17 cellular contexts compared by ENCODE assay signal in the genomic region with DNA sequence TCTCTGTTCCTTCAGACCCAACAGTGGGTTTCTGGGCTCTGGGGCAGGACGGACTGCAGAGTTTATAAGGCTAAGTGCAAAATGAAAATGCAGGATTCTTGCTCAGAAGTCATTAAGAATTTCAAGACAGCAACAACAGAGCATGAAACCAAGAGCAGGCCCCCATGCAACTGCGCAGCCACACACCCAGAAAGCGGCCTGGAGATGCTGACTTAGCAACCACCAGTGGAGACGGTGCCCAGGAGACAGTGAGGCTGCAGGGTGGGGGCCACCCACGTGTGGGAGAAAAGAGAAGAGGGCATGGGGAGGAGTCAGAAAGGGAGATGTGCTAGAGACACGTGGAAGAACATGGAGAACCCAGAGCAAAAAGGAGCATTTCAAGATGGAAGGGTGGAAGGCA.
DNase-seq lines count a peak whose midpoint lies in the region; FAIRE-seq and TF ChIP-seq lines count a peak whose summit lies in the region.
"Had no signal": no experiment of that assay in that cellular context is flagged by ENCODE, and none has a peak within 500 bp of the region (broad histone marks: within the 10 kb centered on the region; RNA-seq: fewer than 3 reads in every experiment).

No MANE protein-coding gene starts in this region.

- no peak overlapping the region for H3K9ac ChIP-seq in H1 (replicated peaks in 1 of 4; ENCODE audit: extremely low read depth in 1 of 4, low read depth in 3 of 4, low read length in 3 of 4)
- H3K9ac ChIP-seq in neuronal stem cell (ENCODE audit: low read depth, low read length, poor library complexity), result no peak overlapping the region
- H3K9ac ChIP-seq: BLaER1 treated with 17β-estradiol and CSF1 and Interleukin-3, amounts not matched to agents 10 nM and 100 nM; GM23248 had no signal

- TF ChIP-seq POLR2A in H1 (IDR thresholded peaks at IDR 0.05; ENCODE audit: control extremely low read depth in 1 of 2, low read depth in 2 of 2, low read length in 2 of 2), result no peak

- CTCF ChIA-PET in HEK293 (lab: Yijun Ruan, JAX), result interaction anchor here (0.6 kb wide), 1 partner anchor 505 kb away, joined by 3 read pairs; no protein-coding TSS in a partner anchor
- CTCF ChIA-PET in H1 (lab: Charles Lee; ENCODE audit: partially characterized antibody), result interaction anchor here (1.1 to 2.3 kb wide), 4 partner anchors 7 to 99 kb away, joined by 3 to 10 read pairs (median 8); no protein-coding TSS in a partner anchor

- H3K27ac ChIP-seq in HEK293 (ENCODE audit: extremely low read depth, low read depth, low read length), result no peak overlapping the region
- H3K27ac ChIP-seq in H1 (ENCODE audit: low read depth, low read length), result no peak overlapping the region
- no peak overlapping the region for H3K27ac ChIP-seq in neuronal stem cell (replicated peaks; ENCODE audit: low read length)
- H3K27ac ChIP-seq: GM23248 had no signal

- H3K23ac ChIP-seq in H1 (ENCODE audit: insufficient read length) (no peak overlapping the region), neuronal stem cell (ENCODE audit: low read depth, low read length, poor library complexity) (peak overlapping the region; percentile 4)

- no peak overlapping the region for H2BK5ac ChIP-seq in H1 (ENCODE audit: low read depth, low read length)
- no peak overlapping the region for H2BK5ac ChIP-seq in neuronal stem cell (ENCODE audit: low read length)

- H3K27me3 ChIP-seq in H1 (replicated peaks in 1 of 4; ENCODE audit: control insufficient read depth in 3 of 4, extremely low read depth in 1 of 4, insufficient read depth in 3 of 4, low read length in 3 of 4) (0 out of 7 replicates have a peak, but pooled peaks cover 0 to 2% (median 0%) of the 10 kb centered on the region in 4 experiments), neuronal stem cell (ENCODE audit: control insufficient read depth in 3 of 3, insufficient read depth in 3 of 3, low read depth in 1 of 3, low read length in 3 of 3) (no peaks in the 10 kb centered on the region)
- H3K27me3 ChIP-seq: BLaER1 treated with 17β-estradiol and CSF1 and Interleukin-3, amounts not matched to agents 10 nM and 100 nM had no signal

- TF ChIP-seq CTCF in GM13976 (IDR thresholded peaks at IDR 0.05; ENCODE audit: borderline replicate concordance, control extremely low read depth, extremely low read depth, insufficient read depth, missing control alignments) (no peak), HEK293 (tag by site-specific recombination; IDR thresholded peaks at IDR 0.05) (no peak), H1 (IDR thresholded peaks at IDR 0.05; ENCODE audit: control extremely low read depth in 1 of 3, insufficient read depth in 1 of 3, low read depth in 1 of 3, low read length in 3 of 3) (no peak)

- H2AFZ ChIP-seq in H1 (ENCODE audit: low read length) (no peak overlapping the region), neuronal stem cell (ENCODE audit: low read length) (no peak overlapping the region)
- H2AFZ ChIP-seq: GM23248 had no signal

- H2AK5ac ChIP-seq in H1 (ENCODE audit: low read depth, low read length) (no peak overlapping the region), neuronal stem cell (ENCODE audit: low read depth, low read length) (no peak overlapping the region)

- TF ChIP-seq RAD21 in H1 (IDR thresholded peaks at IDR 0.05 in 1 of 2, conservative IDR thresholded peaks at IDR 0.05 in 1 of 2; ENCODE audit: low read depth in 2 of 2, low read length in 2 of 2), result no peak

- TF ChIP-seq EP300 in H1 (IDR thresholded peaks at IDR 0.05; ENCODE audit: borderline replicate concordance in 1 of 2, low read depth in 2 of 2, low read length in 2 of 2), result no peak

- POLR2A ChIA-PET in HEK293 (lab: Yijun Ruan, JAX), result no interaction called here
- POLR2A ChIA-PET in H1 (lab: Charles Lee; ENCODE audit: partially characterized antibody), result no interaction called here

- no peak for FAIRE-seq in H1 (lab: Jason Lieb, UNC)
- FAIRE-seq: GM19239, K562 had no signal

- no peaks in the 10 kb centered on the region for H3K79me2 ChIP-seq in H1 (ENCODE audit: control insufficient read depth in 1 of 2, insufficient read depth in 2 of 2, low read length in 2 of 2)

- no peaks in the 10 kb centered on the region for H4K20me1 ChIP-seq in H1 (replicated peaks in 1 of 2; ENCODE audit: control insufficient read depth in 1 of 2, insufficient read depth in 2 of 2, low read length in 2 of 2)

- no peaks in the 10 kb centered on the region; the same call in 1 of the 2 replicates for H3K23me2 ChIP-seq in H1 (ENCODE audit: low read depth, low read length)

- H3K9me3 ChIP-seq in HEK293 (ENCODE audit: control insufficient read depth, insufficient read depth, low read depth, low read length) (no peaks in the 10 kb centered on the region), H1 (ENCODE audit: insufficient read depth in 2 of 2, low read depth in 1 of 2, low read length in 1 of 2) (no peaks in the 10 kb centered on the region), neuronal stem cell (replicated peaks in 1 of 2; ENCODE audit: control insufficient read depth in 2 of 2, insufficient read depth in 1 of 2, low read depth in 1 of 2, low read length in 2 of 2) (peaks cover 0 to 2% of the 10 kb centered on the region in 2 donors)
- H3K9me3 ChIP-seq: BLaER1 treated with 17β-estradiol and CSF1 and Interleukin-3, amounts not matched to agents 10 nM and 100 nM had no signal

- H4K8ac ChIP-seq in H1 (ENCODE audit: extremely low read depth, insufficient read depth, low read length) (no peak overlapping the region), neuronal stem cell (ENCODE audit: low read depth, low read length) (no peak overlapping the region)

- H2BK12ac ChIP-seq in H1 (ENCODE audit: low read depth, low read length), result no peak overlapping the region
- H2BK12ac ChIP-seq in neuronal stem cell (ENCODE audit: low read length), result no peak overlapping the region

- DNase-seq in GM13976 (ENCODE audit: low spot score) (peak; percentile 1), H1 (ENCODE audit: low read depth in 1 of 2, low spot score in 2 of 2) (no peak), neuronal stem cell (ENCODE audit: low spot score) (no peak), HuH-7.5 (ENCODE audit: low spot score) (no peak), ecto neural progenitor cell (ENCODE audit: low spot score) (no peak)
- DNase-seq in stimulated activated CD4-positive, alpha-beta T cell treated with anti-CD3 and anti-CD28 coated beads, Interleukin-4, amount 100 ng/mL, for 4 hours, result no peak
- DNase-seq: Calu3; CD8-positive, alpha-beta T cell; DMS79 treated with DMSO at 0.1 percent for 48 hours; GF-D8; GM23248; H7; IMR-90 had no signal

- H3K14ac ChIP-seq in H1 (ENCODE audit: insufficient read length), result no peak overlapping the region
- no peak overlapping the region for H3K14ac ChIP-seq in neuronal stem cell (ENCODE audit: low read length)

- H3K4me3 ChIP-seq in HEK293 (ENCODE audit: low read depth, low read length) (no peak overlapping the region), H1 (ENCODE audit: extremely low read depth in 1 of 4, insufficient read depth in 2 of 4, low read depth in 3 of 4, low read length in 4 of 4) (no peak overlapping the region), neuronal stem cell (ENCODE audit: low read length in 2 of 2) (no peak overlapping the region)
- H3K4me3 ChIP-seq: BLaER1 treated with 17β-estradiol and CSF1 and Interleukin-3, amounts not matched to agents 10 nM and 100 nM; GM23248; K562 had no signal

- in situ Hi-C loops in GM13976 (cut with MboI; ENCODE audit: low sequenced_read_pairs, unreplicated experiment), result no loop called here

- H3K4me2 ChIP-seq in H1 (ENCODE audit: insufficient read depth in 1 of 2, low read depth in 2 of 2, low read length in 2 of 2) (no peak overlapping the region), neuronal stem cell (ENCODE audit: insufficient read depth, low read length, poor library complexity, severe bottlenecking) (no peak overlapping the region)

- H2BK20ac ChIP-seq in H1 (ENCODE audit: low read length), result no peak overlapping the region

- H2BK120ac ChIP-seq in H1 (replicated peaks; ENCODE audit: low read depth, low read length), result no peak overlapping the region
- H2BK120ac ChIP-seq in neuronal stem cell (ENCODE audit: low read depth, low read length), result no peak overlapping the region

- H3K18ac ChIP-seq in H1 (ENCODE audit: extremely low read depth, low read length) (no peak overlapping the region), neuronal stem cell (ENCODE audit: low read length) (no peak overlapping the region)

- H3K79me1 ChIP-seq in H1 (ENCODE audit: low read depth, low read length) (no peaks in the 10 kb centered on the region), neuronal stem cell (ENCODE audit: low read depth, low read length) (no peaks in the 10 kb centered on the region)

- H3K4ac ChIP-seq in H1 (replicated peaks; ENCODE audit: insufficient read length, low read depth, low read length) (no peak overlapping the region), neuronal stem cell (ENCODE audit: low read length) (no peak overlapping the region)

- no peak overlapping the region for H3K56ac ChIP-seq in H1 (replicated peaks; ENCODE audit: insufficient read length, low read depth, low read length)

- no peak overlapping the region for H4K91ac ChIP-seq in H1 (replicated peaks; ENCODE audit: insufficient read length, low read length)
- H4K91ac ChIP-seq in neuronal stem cell (ENCODE audit: low read depth, low read length, poor library complexity), result no peak overlapping the region

- H2BK15ac ChIP-seq in H1 (ENCODE audit: low read length), result peak overlapping the region; percentile 10; the same call in 1 of the 2 replicates
- no peak overlapping the region for H2BK15ac ChIP-seq in neuronal stem cell (ENCODE audit: low read length)

- H3K4me1 ChIP-seq in HEK293 (ENCODE audit: control insufficient read depth, insufficient read depth, low read length) (no peaks in the 10 kb centered on the region), H1 (replicated peaks in 1 of 4; ENCODE audit: control insufficient read depth in 3 of 4, insufficient read depth in 4 of 4, low read length in 3 of 4) (peaks cover 0 to 8% (median 3%) of the 10 kb centered on the region in 4 experiments; a peak in 4 of 7 replicates), neuronal stem cell (ENCODE audit: control insufficient read depth in 2 of 2, insufficient read depth in 1 of 2, low read depth in 1 of 2, low read length in 2 of 2) (peaks cover 0 to 2% of the 10 kb centered on the region in 2 donors)

- H4K5ac ChIP-seq in H1 (ENCODE audit: insufficient read length, low read depth, low read length), result no peak overlapping the region

- WGBS in H1 (ENCODE audit: extremely low coverage in 1 of 2, insufficient coverage in 1 of 2, insufficient read length in 1 of 2, insufficient replicate concordance in 2 of 2, low coverage in 1 of 2, low lambda C conversion rate in 2 of 2, missing lambda C conversion rate in 1 of 2), 2 experiments, result 84% methylated on average over 6 of the region's 6 CpGs; no CpG with 5 or more reads in 1 of the 2 experiments
- no CpG with 5 or more reads among the region's 6 CpGs for WGBS in neuronal stem cell (ENCODE audit: extremely low coverage in 2 of 2, insufficient read length in 2 of 2, insufficient replicate concordance in 1 of 2), 2 donors

- no peaks in the 10 kb centered on the region for H3K36me3 ChIP-seq in HEK293 (ENCODE audit: control insufficient read depth in 2 of 2, insufficient read depth in 1 of 2, low read length in 2 of 2)
- no peaks in the 10 kb centered on the region for H3K36me3 ChIP-seq in H1 (ENCODE audit: control insufficient read depth in 2 of 4, insufficient read depth in 4 of 4, low read length in 3 of 4)
- no peaks in the 10 kb centered on the region for H3K36me3 ChIP-seq in neuronal stem cell (replicated peaks in 1 of 2; ENCODE audit: control insufficient read depth in 2 of 2, insufficient read depth in 2 of 2, low read length in 2 of 2)
